ENCODE assay signal across 8 cellular contexts in the genomic region with DNA sequence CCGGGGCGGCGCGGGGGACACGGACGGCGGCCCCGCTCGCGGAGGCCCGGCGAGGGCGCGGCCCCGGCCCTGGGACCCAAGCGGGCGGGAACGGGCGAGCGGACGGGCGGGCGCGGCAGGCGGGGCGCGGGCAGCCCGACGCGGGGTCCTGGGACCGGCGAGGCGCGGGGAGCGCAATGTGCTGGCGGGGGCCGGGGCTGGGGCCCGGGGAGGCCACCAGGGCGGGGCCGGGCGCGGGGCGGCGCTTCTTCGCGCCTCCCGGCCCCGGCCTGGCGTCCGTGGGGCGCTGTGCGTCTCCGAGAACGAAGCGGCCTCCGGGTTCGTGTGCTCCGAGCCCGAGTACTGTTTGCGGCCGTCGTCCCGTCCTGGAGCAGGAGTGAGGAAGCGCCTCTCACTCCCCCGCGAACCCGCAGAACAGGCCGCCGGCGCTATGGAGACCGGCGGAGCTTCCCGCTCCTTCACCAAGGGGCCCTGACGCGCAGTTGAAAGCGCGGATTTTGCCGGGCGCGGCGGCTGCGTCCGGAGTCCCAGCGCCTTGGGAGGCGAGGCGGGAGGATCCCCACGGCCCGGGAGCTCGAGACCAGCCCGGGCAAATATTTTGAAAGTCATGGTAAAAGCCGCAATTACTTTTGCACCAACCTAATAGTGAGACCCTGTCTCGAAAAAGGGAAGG. TPM values are rescaled to one million over a fixed set of nuclear protein-coding genes. Genes with fewer than 3 reads are reported as not detected.
DNase-seq lines count a peak whose midpoint lies in the region; ATAC-seq and TF ChIP-seq lines count a peak whose summit lies in the region.

No MANE protein-coding gene starts in this region.

- H3K9me2 ChIP-seq in OCI-LY1 (ENCODE audit: low read depth, low read length): no peaks in the 10 kb centered on the region

- peaks cover 35% of the 10 kb centered on the region for H3K4me1 ChIP-seq in OCI-LY1 (ENCODE audit: insufficient read depth, low read length, severe bottlenecking)

- TF ChIP-seq CTCF in HL-60 (IDR thresholded peaks at IDR 0.05; ENCODE audit: insufficient read depth, low read length): no peak
- TF ChIP-seq CTCF in OCI-LY1 (IDR thresholded peaks at IDR 0.05; ENCODE audit: low read length): no peak

- H4K20me1 ChIP-seq in OCI-LY1 (ENCODE audit: insufficient read depth, low read length): no peaks in the 10 kb centered on the region

- H3K4me2 ChIP-seq in OCI-LY1 (ENCODE audit: low read length): peak overlapping the region; percentile 54

- H3K27me3 ChIP-seq in HL-60 (ENCODE audit: insufficient read depth, poor library complexity, severe bottlenecking) (no peaks in the 10 kb centered on the region), OCI-LY1 (ENCODE audit: insufficient read depth, low read length) (no peaks in the 10 kb centered on the region)

- H3K4me3 ChIP-seq in HL-60 (replicated peaks; ENCODE audit: insufficient read depth, low read length): peak overlapping the region; percentile 42
- peak overlapping the region; percentile 66 for H3K4me3 ChIP-seq in OCI-LY1 (ENCODE audit: low read depth, low read length, poor library complexity, severe bottlenecking)

- H3K36me3 ChIP-seq in OCI-LY1 (ENCODE audit: insufficient read depth, low read length): peaks cover 30% of the 10 kb centered on the region

- no peaks in the 10 kb centered on the region for H3F3A ChIP-seq in OCI-LY1 (ENCODE audit: insufficient read depth, low read length)

- no peak overlapping the region for H2AFZ ChIP-seq in OCI-LY1 (ENCODE audit: low read length)

- H3K9me3 ChIP-seq in OCI-LY1 (ENCODE audit: low read length): no peaks in the 10 kb centered on the region

- H3K79me2 ChIP-seq in OCI-LY1 (ENCODE audit: insufficient read depth, low read length): peaks cover 47% of the 10 kb centered on the region

- H3K27ac ChIP-seq in HL-60 (replicated peaks): peak overlapping the region; percentile 96
- peak overlapping the region; percentile 83 for H3K27ac ChIP-seq in OCI-LY1 (ENCODE audit: low read depth, low read length, poor library complexity, severe bottlenecking)
- H3K27ac ChIP-seq in epithelial cell of prostate: peak overlapping the region; percentile 99

- peak overlapping the region; percentile 79 for H3K9ac ChIP-seq in OCI-LY1 (ENCODE audit: low read length)

- DNase-seq in COLO829 (ENCODE audit: low spot score) (peak; percentile 71), HL-60 (ENCODE audit: low read depth in 1 of 2, low spot score in 1 of 2) (peak; percentile 85 to 88), activated T-cell treated with anti-CD3 and anti-CD28 coated beads for 24 hours (ENCODE audit: low read depth) (peak; percentile 78), epithelial cell of prostate (ENCODE audit: low read depth, low spot score) (peak; percentile 60), mucosa of gallbladder (ENCODE audit: low spot score) (peak; percentile 84)
- DNase-seq in stimulated activated CD8-positive, alpha-beta memory T cell treated with anti-CD3 and anti-CD28 coated beads, Interleukin-4, amount 100 ng/mL, for 1 hour (ENCODE audit: low read depth in 2 of 2, low spot score in 1 of 2): peak; percentile 53 to 72

- peak; percentile 79 for ATAC-seq in GM19455 (IDR thresholded peaks at IDR 0.05; ENCODE audit: unreplicated experiment)

RNA-seq across cellular contexts. Expression of a gene that starts 0.4 kb away (rescaled TPM):
- total RNA-seq in mucosa of gallbladder: 40.3 TPM

RNA-seq across cellular contexts. Expression of a gene that starts 51.4 kb away (rescaled TPM):
- total RNA-seq in mucosa of gallbladder: 31.3 TPM

Comparison
In these comparisons a context has a peak if more than half of its experiments do, and no peak if none do; other contexts are left out.
1. Peak in every context shown above with its lines: DNase-seq, ATAC-seq, H3K4me3 ChIP-seq and H3K27ac ChIP-seq.